ENCODE assay signal across 34 cellular contexts in genomic region chr3:18567293-18567692, GRCh38.
"Had no signal": no experiment of that assay in that cellular context is flagged by ENCODE, and none has a peak within 500 bp of the region (broad histone marks: within the 10 kb centered on the region; RNA-seq: fewer than 3 reads in every experiment).

No MANE protein-coding gene starts in this region.

- H3K36me3 Mint-ChIP-seq: activated naive CD4-positive, alpha-beta T cell treated with anti-CD3 and anti-CD28 coated beads, Interleukin-2, amount 10 ng/mL, durations not matched to agents 7 days and 5 days had no signal

- H3K36me3 ChIP-seq: esophagus muscularis mucosa, gastrocnemius medialis, heart right ventricle, WERI-Rb-1 had no signal

- H3K27ac Mint-ChIP-seq: activated B cell treated with CpG ODN at 0.5 μM for 24 hours; activated CD4-positive, alpha-beta memory T cell treated with anti-CD3 and anti-CD28 coated beads, Interleukin-2, amount 10 ng/mL, durations not matched to agents 7 days and 5 days; activated CD4-positive, alpha-beta T cell treated with anti-CD3 and anti-CD28 coated beads, Interleukin-2, amount 10 ng/mL, durations not matched to agents 7 days and 5 days; activated CD8-positive, alpha-beta memory T cell treated with anti-CD3 and anti-CD28 coated beads, Interleukin-2, amount 10 ng/mL, durations not matched to agents 7 days and 5 days; activated naive CD4-positive, alpha-beta T cell treated with anti-CD3 and anti-CD28 coated beads, Interleukin-2, amount 10 ng/mL, durations not matched to agents 7 days and 5 days; activated naive CD8-positive, alpha-beta T cell treated with anti-CD3 and anti-CD28 coated beads, Interleukin-2, amount 10 ng/mL, durations not matched to agents 7 days and 5 days; activated T-helper 2 cell treated with anti-CD3 and anti-CD28 coated beads, Interferon-gamma antibody, Interleukin-2, Interleukin-4, amounts not matched to agents 10 μg/mL and 5 μg/mL and 100 μg/mL, durations not matched to agents 14 hours and 24 hours and 36 hours; effector memory CD8-positive, alpha-beta T cell; T-helper 17 cell; T-helper 2 cell treated with Interferon-gamma antibody and Interleukin-4, amounts not matched to agents 5 μg/mL and 100 μg/mL, for 36 hours had no signal

- H3K9me3 Mint-ChIP-seq: activated B cell treated with CpG ODN at 0.5 μM for 24 hours; activated naive CD4-positive, alpha-beta T cell treated with anti-CD3 and anti-CD28 coated beads, Interleukin-2, amount 10 ng/mL, durations not matched to agents 7 days and 5 days; effector memory CD8-positive, alpha-beta T cell had no signal

- H3K4me1 ChIP-seq: body of pancreas, esophagus muscularis mucosa, foreskin keratinocyte, gastrocnemius medialis, heart right ventricle had no signal

- H3K27me3 Mint-ChIP-seq: activated B cell treated with CpG ODN at 0.5 μM for 24 hours; activated CD4-positive, alpha-beta memory T cell treated with anti-CD3 and anti-CD28 coated beads, Interleukin-2, amount 10 ng/mL, durations not matched to agents 7 days and 5 days; activated CD4-positive, alpha-beta T cell treated with anti-CD3 and anti-CD28 coated beads, Interleukin-2, amount 10 ng/mL, durations not matched to agents 7 days and 5 days; activated CD8-positive, alpha-beta memory T cell treated with anti-CD3 and anti-CD28 coated beads, Interleukin-2, amount 10 ng/mL, durations not matched to agents 7 days and 5 days; activated naive CD4-positive, alpha-beta T cell treated with anti-CD3 and anti-CD28 coated beads, Interleukin-2, amount 10 ng/mL, durations not matched to agents 7 days and 5 days; activated naive CD8-positive, alpha-beta T cell treated with anti-CD3 and anti-CD28 coated beads, Interleukin-2, amount 10 ng/mL, durations not matched to agents 7 days and 5 days; effector memory CD8-positive, alpha-beta T cell; T-helper 17 cell had no signal

- H3K27ac ChIP-seq: body of pancreas, esophagus muscularis mucosa, foreskin keratinocyte, gastrocnemius medialis, heart right ventricle, WERI-Rb-1 had no signal

- ATAC-seq: activated CD4-positive, CD25-positive, alpha-beta regulatory T cell treated with anti-CD3 and anti-CD28 coated beads, Interleukin-2, amount 50 U/mL, for 24 hours; activated CD8-positive, alpha-beta memory T cell treated with anti-CD3 and anti-CD28 coated beads, Interleukin-2, amount 10 ng/mL, durations not matched to agents 7 days and 5 days; body of pancreas; effector memory CD8-positive, alpha-beta T cell; foreskin keratinocyte; gastrocnemius medialis; heart right ventricle; T-helper 17 cell had no signal

- H3K4me3 ChIP-seq: body of pancreas, esophagus muscularis mucosa, gastrocnemius medialis, heart right ventricle had no signal

- FAIRE-seq: colon had no signal

- H3K9me3 ChIP-seq: body of pancreas, esophagus muscularis mucosa, gastrocnemius medialis, heart right ventricle had no signal

- H3K4me1 Mint-ChIP-seq: activated B cell treated with CpG ODN at 0.5 μM for 24 hours had no signal

- DNase-seq: activated B cell treated with CpG ODN at 0.5 μM for 24 hours; activated CD4-positive, alpha-beta memory T cell treated with anti-CD3 and anti-CD28 coated beads, Interleukin-2, amount 10 ng/mL, durations not matched to agents 7 days and 5 days; activated CD4-positive, alpha-beta T cell treated with anti-CD3 and anti-CD28 coated beads for 4 hours; activated CD4-positive, alpha-beta T cell treated with anti-CD3 and anti-CD28 coated beads, Interleukin-2, amount 10 ng/mL, durations not matched to agents 7 days and 5 days; activated CD4-positive, alpha-beta T cell treated with anti-CD3 and anti-CD28 coated beads, Interleukin-2, amount 50 U/mL, for 4 hours; activated CD8-positive, alpha-beta memory T cell treated with anti-CD3 and anti-CD28 coated beads, Interleukin-2, amount 10 ng/mL, durations not matched to agents 7 days and 5 days; activated CD8-positive, alpha-beta memory T cell treated with anti-CD3 and anti-CD28 coated beads, Interleukin-2, amount 50 U/mL, for 4 hours; activated effector memory CD4-positive, alpha-beta T cell treated with anti-CD3 and anti-CD28 coated beads, Interleukin-2, amount 50 U/mL, for 16 hours; activated naive CD4-positive, alpha-beta T cell; activated naive CD4-positive, alpha-beta T cell treated with anti-CD3 and anti-CD28 coated beads, Interleukin-2, amount 10 ng/mL, durations not matched to agents 7 days and 5 days; activated naive CD8-positive, alpha-beta T cell treated with anti-CD3 and anti-CD28 coated beads, Interleukin-2, amount 10 ng/mL, durations not matched to agents 7 days and 5 days; activated T-cell treated with anti-CD3 and anti-CD28 coated beads, Interleukin-2, amount 50 U/mL, for 1 hour; amygdala; aorta; body of pancreas; caudate nucleus; cortex of kidney; dermis blood vessel endothelial cell; effector CD4-positive, alpha-beta T cell; effector memory CD8-positive, alpha-beta T cell; erythroblast; foreskin keratinocyte; gastrocnemius medialis; glutamatergic neuron; heart right ventricle; T-helper 1 cell; T-helper 17 cell; T1000; WERI-Rb-1 had no signal

- H3K4me3 Mint-ChIP-seq: activated B cell treated with CpG ODN at 0.5 μM for 24 hours; activated CD4-positive, alpha-beta memory T cell treated with anti-CD3 and anti-CD28 coated beads, Interleukin-2, amount 10 ng/mL, durations not matched to agents 7 days and 5 days; activated CD4-positive, alpha-beta T cell treated with anti-CD3 and anti-CD28 coated beads, Interleukin-2, amount 10 ng/mL, durations not matched to agents 7 days and 5 days; activated CD8-positive, alpha-beta memory T cell treated with anti-CD3 and anti-CD28 coated beads, Interleukin-2, amount 10 ng/mL, durations not matched to agents 7 days and 5 days; activated naive CD4-positive, alpha-beta T cell treated with anti-CD3 and anti-CD28 coated beads, Interleukin-2, amount 10 ng/mL, durations not matched to agents 7 days and 5 days; activated naive CD8-positive, alpha-beta T cell treated with anti-CD3 and anti-CD28 coated beads, Interleukin-2, amount 10 ng/mL, durations not matched to agents 7 days and 5 days; effector memory CD8-positive, alpha-beta T cell; T-helper 17 cell; T-helper 2 cell treated with Interferon-gamma antibody and Interleukin-4, amounts not matched to agents 5 μg/mL and 100 μg/mL, for 36 hours had no signal

- H3K27me3 ChIP-seq: body of pancreas, esophagus muscularis mucosa, gastrocnemius medialis had no signal
